In the genomic region with DNA sequence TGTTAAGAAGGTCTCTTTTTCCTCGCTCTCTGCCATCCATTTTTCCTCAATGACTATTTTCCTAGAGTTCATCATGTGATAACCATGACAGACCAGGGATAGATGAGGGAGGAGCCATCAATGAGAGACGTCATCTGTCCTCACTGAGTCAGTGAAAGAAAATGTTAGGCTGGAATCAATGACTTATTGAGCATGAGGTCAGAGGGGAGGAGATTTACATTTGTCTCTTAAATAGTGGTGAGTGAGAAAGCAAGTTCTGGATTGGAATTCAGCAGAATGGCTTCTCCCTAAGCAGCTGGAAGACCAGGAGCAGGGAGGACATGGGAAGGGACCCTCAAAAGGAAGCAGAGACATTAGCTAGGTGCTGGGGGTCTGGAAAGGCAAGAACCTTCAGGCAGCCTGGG, we compare ENCODE assay signal across 9 cellular contexts. TPM values are rescaled to one million over a fixed set of nuclear protein-coding genes. Genes with fewer than 3 reads are reported as not detected.
DNase-seq lines count a peak whose midpoint lies in the region; ATAC-seq and TF ChIP-seq lines count a peak whose summit lies in the region.
"Had no signal": no experiment of that assay in that cellular context is flagged by ENCODE, and none has a peak within 500 bp of the region (broad histone marks: within the 10 kb centered on the region; RNA-seq: fewer than 3 reads in every experiment).

No MANE protein-coding gene starts in this region.

- ATAC-seq in CD4-positive, CD25-positive, alpha-beta regulatory T cell (ENCODE audit: low read depth in 2 of 2) = no peak
- no peak for ATAC-seq in central memory CD8-positive, alpha-beta T cell (replicated peaks; ENCODE audit: extremely low read depth, poor library complexity, severe bottlenecking)
- ATAC-seq in HG02588 (IDR thresholded peaks at IDR 0.05; ENCODE audit: unreplicated experiment) = no peak
- ATAC-seq: Panc1 had no signal

- H3K36me3 ChIP-seq in CD4-positive, CD25-positive, alpha-beta regulatory T cell (ENCODE audit: control insufficient read depth, insufficient read depth, low read length) = no peaks in the 10 kb centered on the region

- DNase-seq in CD4-positive, CD25-positive, alpha-beta regulatory T cell = no peak
- peak; percentile 90 for DNase-seq in M059J (ENCODE audit: low read depth)
- no peak for DNase-seq in central memory CD8-positive, alpha-beta T cell (ENCODE audit: low spot score in 2 of 2)
- DNase-seq in stimulated activated CD4-positive, alpha-beta T cell treated with anti-CD3 and anti-CD28 coated beads, Interleukin-4, amount 100 ng/mL, for 4 hours = no peak
- no peak for DNase-seq in effector CD8-positive, alpha-beta T cell (lab: John Stamatoyannopoulos, UW)
- DNase-seq in activated naive CD4-positive, alpha-beta T cell treated with anti-CD3 and anti-CD28 coated beads, Interleukin-2, amount 50 U/mL, for 16 hours = no peak

- no peaks in the 10 kb centered on the region for H3K9me3 Mint-ChIP-seq in CD4-positive, CD25-positive, alpha-beta regulatory T cell
- H3K9me3 Mint-ChIP-seq in central memory CD8-positive, alpha-beta T cell = no peaks in the 10 kb centered on the region
- H3K9me3 Mint-ChIP-seq in nephron = peaks cover 3% of the 10 kb centered on the region

- peaks cover 46% of the 10 kb centered on the region for H3K4me1 ChIP-seq in CD4-positive, CD25-positive, alpha-beta regulatory T cell (ENCODE audit: control insufficient read depth, insufficient read depth, low read length, poor library complexity, severe bottlenecking)

- peak overlapping the region in 2 of 3 donors; percentile 31 to 67 for H3K27ac Mint-ChIP-seq in CD4-positive, CD25-positive, alpha-beta regulatory T cell
- H3K27ac Mint-ChIP-seq in central memory CD8-positive, alpha-beta T cell (ENCODE audit: low read depth) = peak overlapping the region; percentile 65
- H3K27ac Mint-ChIP-seq in nephron = peak overlapping the region; percentile 18 to 69 (median 30)

- no peaks in the 10 kb centered on the region for H3K36me3 Mint-ChIP-seq in CD4-positive, CD25-positive, alpha-beta regulatory T cell
- peaks cover 3% of the 10 kb centered on the region for H3K36me3 Mint-ChIP-seq in central memory CD8-positive, alpha-beta T cell (ENCODE audit: insufficient read depth)
- no peaks in the 10 kb centered on the region for H3K36me3 Mint-ChIP-seq in nephron (ENCODE audit: low read depth)

- no peak for TF ChIP-seq CTCF in nephron (IDR thresholded peaks at IDR 0.05; ENCODE audit: unreplicated experiment in 3 of 3)

- no peak overlapping the region for H3K27ac ChIP-seq in CD4-positive, CD25-positive, alpha-beta regulatory T cell (ENCODE audit: insufficient read depth, low read length, poor library complexity, severe bottlenecking)

- no peak overlapping the region for H3K4me3 ChIP-seq in CD4-positive, CD25-positive, alpha-beta regulatory T cell (ENCODE audit: low read depth, low read length)

- H3K4me1 Mint-ChIP-seq in CD4-positive, CD25-positive, alpha-beta regulatory T cell = peaks cover 15 to 71% (median 50%) of the 10 kb centered on the region in 4 donors
- H3K4me1 Mint-ChIP-seq in central memory CD8-positive, alpha-beta T cell = peaks cover 21% of the 10 kb centered on the region
- H3K4me1 Mint-ChIP-seq in nephron = peaks cover 38% of the 10 kb centered on the region

- H3K4me3 Mint-ChIP-seq in CD4-positive, CD25-positive, alpha-beta regulatory T cell = no peak overlapping the region
- no peak overlapping the region for H3K4me3 Mint-ChIP-seq in central memory CD8-positive, alpha-beta T cell
- no peak overlapping the region for H3K4me3 Mint-ChIP-seq in nephron

- H3K9me3 ChIP-seq in CD4-positive, CD25-positive, alpha-beta regulatory T cell (ENCODE audit: control insufficient read depth in 2 of 2, low read length in 2 of 2) = no peaks in the 10 kb centered on the region

- H3K27me3 Mint-ChIP-seq in CD4-positive, CD25-positive, alpha-beta regulatory T cell = no peaks in the 10 kb centered on the region
- H3K27me3 Mint-ChIP-seq in central memory CD8-positive, alpha-beta T cell = no peaks in the 10 kb centered on the region
- peaks cover 15% of the 10 kb centered on the region for H3K27me3 Mint-ChIP-seq in nephron (ENCODE audit: low read depth)

- H3K27me3 ChIP-seq in CD4-positive, CD25-positive, alpha-beta regulatory T cell (ENCODE audit: control insufficient read depth, insufficient read depth, low read length) = no peaks in the 10 kb centered on the region

RNA-seq across cellular contexts. Expression of gene USP3, which starts 28.2 kb away (rescaled TPM):
- total RNA-seq in CD4-positive, CD25-positive, alpha-beta regulatory T cell = 223 TPM
- polyA plus RNA-seq in CD4-positive, CD25-positive, alpha-beta regulatory T cell = 10 to 100 TPM; 49.5 to 57.2 (median 55.3) TPM
- total RNA-seq in M059J (2014; rRNA removed; shearing (Covaris generic)) = 25.7 and 29.9 TPM in 2 replicates
